In genomic region chr3:83230376-83230775, GRCh38 we compare ENCODE assay signal across 8 cellular contexts.
"Had no signal": no experiment of that assay in that cellular context is flagged by ENCODE, and none has a peak within 500 bp of the region (broad histone marks: within the 10 kb centered on the region; RNA-seq: fewer than 3 reads in every experiment).

No MANE protein-coding gene starts in this region.

- DNase-seq: GOT3, H7, HFFc6, KBM-7 had no signal

- H3K27ac ChIP-seq: HL-60 had no signal

- ATAC-seq: HCT116, HepG2 had no signal

- H3K36me3 ChIP-seq: HAP-1 had no signal

- H3K9me3 ChIP-seq: HAP-1 had no signal

- H3K4me3 ChIP-seq: HAP-1 had no signal

- H3K4me1 ChIP-seq: HAP-1 had no signal
